ENCODE assay signal across 9 cellular contexts in the genomic region with DNA sequence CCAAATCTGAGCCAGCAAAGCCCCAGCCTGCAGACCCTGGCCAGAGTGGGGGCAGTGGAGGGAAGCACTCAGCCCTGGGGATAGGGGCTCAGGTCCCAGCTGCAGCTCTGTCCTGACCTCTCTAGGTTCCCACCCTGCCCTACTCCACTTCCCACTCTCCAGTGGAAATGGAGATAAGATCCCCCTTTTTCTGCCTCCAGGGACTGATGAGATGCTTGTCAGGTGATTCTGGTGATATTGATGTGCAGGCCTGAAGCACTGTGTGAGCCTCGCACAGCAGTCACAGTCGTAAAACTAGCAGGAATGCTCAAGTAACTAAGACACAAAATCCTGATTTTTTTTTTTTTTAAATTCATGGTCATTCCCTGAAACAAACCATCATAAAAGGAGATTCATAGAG. TPM values are rescaled to one million over a fixed set of nuclear protein-coding genes. Genes with fewer than 3 reads are reported as not detected.
"Had no signal": no experiment of that assay in that cellular context is flagged by ENCODE, and none has a peak within 500 bp of the region (broad histone marks: within the 10 kb centered on the region; RNA-seq: fewer than 3 reads in every experiment).

No MANE protein-coding gene starts in this region.

- H3K27ac ChIP-seq: GM23248, HL-60 had no signal

- H3K9me3 Mint-ChIP-seq: IgD-negative memory B cell had no signal

- ATAC-seq: HepG2 had no signal

- H3K27me3 Mint-ChIP-seq: IgD-negative memory B cell had no signal

- H3K4me1 Mint-ChIP-seq: IgD-negative memory B cell had no signal

- DNase-seq: GM23248, GOT3, H7, HCEC 1CT had no signal

- H3K9ac ChIP-seq: GM23248 had no signal

- H2AFZ ChIP-seq: GM23248 had no signal

- H3K36me3 Mint-ChIP-seq: IgD-negative memory B cell had no signal

- H3K27ac Mint-ChIP-seq: IgD-negative memory B cell had no signal

- H3K4me3 Mint-ChIP-seq: IgD-negative memory B cell had no signal

- H3K4me3 ChIP-seq: GM23248 had no signal

RNA-seq across cellular contexts. Expression of a gene that starts 55.0 kb away (rescaled TPM):
- total RNA-seq: GM23248, H4, HT1080 had no signal
- polyA plus RNA-seq: GM23248, IgD-negative memory B cell had no signal
